ENCODE assay signal across 1 cellular context in genomic region chrX:50567636-50568035, GRCh38.
TF ChIP-seq lines count a peak whose summit lies in the region.

No MANE protein-coding gene starts in this region.

TF ChIP-seq in SK-N-SH treated with all-trans-retinoic acid at 6 μM for 48 hours, 23 proteins besides CTCF, POLR2A, EP300 and RAD21 (continued from another document):
- TF ChIP-seq, protein P1, sequence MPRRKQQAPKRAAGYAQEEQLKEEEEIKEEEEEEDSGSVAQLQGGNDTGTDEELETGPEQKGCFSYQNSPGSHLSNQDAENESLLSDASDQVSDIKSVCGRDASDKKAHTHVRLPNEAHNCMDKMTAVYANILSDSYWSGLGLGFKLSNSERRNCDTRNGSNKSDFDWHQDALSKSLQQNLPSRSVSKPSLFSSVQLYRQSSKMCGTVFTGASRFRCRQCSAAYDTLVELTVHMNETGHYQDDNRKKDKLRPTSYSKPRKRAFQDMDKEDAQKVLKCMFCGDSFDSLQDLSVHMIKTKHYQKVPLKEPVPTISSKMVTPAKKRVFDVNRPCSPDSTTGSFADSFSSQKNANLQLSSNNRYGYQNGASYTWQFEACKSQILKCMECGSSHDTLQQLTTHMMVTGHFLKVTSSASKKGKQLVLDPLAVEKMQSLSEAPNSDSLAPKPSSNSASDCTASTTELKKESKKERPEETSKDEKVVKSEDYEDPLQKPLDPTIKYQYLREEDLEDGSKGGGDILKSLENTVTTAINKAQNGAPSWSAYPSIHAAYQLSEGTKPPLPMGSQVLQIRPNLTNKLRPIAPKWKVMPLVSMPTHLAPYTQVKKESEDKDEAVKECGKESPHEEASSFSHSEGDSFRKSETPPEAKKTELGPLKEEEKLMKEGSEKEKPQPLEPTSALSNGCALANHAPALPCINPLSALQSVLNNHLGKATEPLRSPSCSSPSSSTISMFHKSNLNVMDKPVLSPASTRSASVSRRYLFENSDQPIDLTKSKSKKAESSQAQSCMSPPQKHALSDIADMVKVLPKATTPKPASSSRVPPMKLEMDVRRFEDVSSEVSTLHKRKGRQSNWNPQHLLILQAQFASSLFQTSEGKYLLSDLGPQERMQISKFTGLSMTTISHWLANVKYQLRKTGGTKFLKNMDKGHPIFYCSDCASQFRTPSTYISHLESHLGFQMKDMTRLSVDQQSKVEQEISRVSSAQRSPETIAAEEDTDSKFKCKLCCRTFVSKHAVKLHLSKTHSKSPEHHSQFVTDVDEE (CRISPR knock-in tag; IDR thresholded peaks at IDR 0.05): no peak
- TF ChIP-seq CSDC2 (CRISPR knock-in tag; IDR thresholded peaks at IDR 0.05) (no peak), ISL1 (CRISPR knock-in tag; IDR thresholded peaks at IDR 0.05) (no peak), ZNF8 (CRISPR knock-in tag; IDR thresholded peaks at IDR 0.05) (no peak), SNAI2 (CRISPR knock-in tag; IDR thresholded peaks at IDR 0.05) (no peak), PPARA (CRISPR knock-in tag; IDR thresholded peaks at IDR 0.05; ENCODE audit: borderline replicate concordance) (no peak), BACH2 (CRISPR knock-in tag; IDR thresholded peaks at IDR 0.05; ENCODE audit: borderline replicate concordance) (no peak), ZFP30 (CRISPR knock-in tag; IDR thresholded peaks at IDR 0.05) (no peak)
- TF ChIP-seq, protein P2, sequence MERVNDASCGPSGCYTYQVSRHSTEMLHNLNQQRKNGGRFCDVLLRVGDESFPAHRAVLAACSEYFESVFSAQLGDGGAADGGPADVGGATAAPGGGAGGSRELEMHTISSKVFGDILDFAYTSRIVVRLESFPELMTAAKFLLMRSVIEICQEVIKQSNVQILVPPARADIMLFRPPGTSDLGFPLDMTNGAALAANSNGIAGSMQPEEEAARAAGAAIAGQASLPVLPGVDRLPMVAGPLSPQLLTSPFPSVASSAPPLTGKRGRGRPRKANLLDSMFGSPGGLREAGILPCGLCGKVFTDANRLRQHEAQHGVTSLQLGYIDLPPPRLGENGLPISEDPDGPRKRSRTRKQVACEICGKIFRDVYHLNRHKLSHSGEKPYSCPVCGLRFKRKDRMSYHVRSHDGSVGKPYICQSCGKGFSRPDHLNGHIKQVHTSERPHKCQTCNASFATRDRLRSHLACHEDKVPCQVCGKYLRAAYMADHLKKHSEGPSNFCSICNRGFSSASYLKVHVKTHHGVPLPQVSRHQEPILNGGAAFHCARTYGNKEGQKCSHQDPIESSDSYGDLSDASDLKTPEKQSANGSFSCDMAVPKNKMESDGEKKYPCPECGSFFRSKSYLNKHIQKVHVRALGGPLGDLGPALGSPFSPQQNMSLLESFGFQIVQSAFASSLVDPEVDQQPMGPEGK (CRISPR knock-in tag; IDR thresholded peaks at IDR 0.05; ENCODE audit: borderline replicate concordance): no peak
